ENCODE assay signal across 20 cellular contexts in the genomic region with DNA sequence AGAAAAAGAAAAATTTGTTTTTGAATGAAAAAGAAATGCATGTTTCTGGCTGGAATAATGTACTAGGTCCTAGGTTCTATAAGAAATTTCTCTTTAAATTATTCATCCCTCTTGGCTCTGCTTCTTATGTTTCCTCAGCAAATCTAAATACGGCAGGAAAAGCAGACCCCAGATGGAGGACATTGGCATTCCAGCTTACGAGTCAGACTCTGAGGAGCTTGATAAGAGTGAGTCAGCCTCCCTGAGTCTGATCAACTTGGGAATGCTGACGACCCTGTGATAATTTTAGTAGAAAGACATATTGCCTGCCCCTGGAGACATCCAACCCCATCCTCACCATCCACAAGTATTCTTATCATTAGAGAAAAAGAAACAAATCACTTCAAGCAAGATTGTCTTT.
DNase-seq lines count a peak whose midpoint lies in the region; ATAC-seq and TF ChIP-seq lines count a peak whose summit lies in the region.
"Had no signal": no experiment of that assay in that cellular context is flagged by ENCODE, and none has a peak within 500 bp of the region (broad histone marks: within the 10 kb centered on the region; RNA-seq: fewer than 3 reads in every experiment).

No MANE protein-coding gene starts in this region.

- 17% methylated on average over 3 of the region's 3 CpGs for WGBS in SK-N-SH (ENCODE audit: low lambda C conversion rate)
- WGBS in esophagus muscularis mucosa: 69% methylated on average over 3 of the region's 3 CpGs

- POLR2A ChIA-PET in SK-N-SH (lab: Yijun Ruan, JAX): no interaction called here

- H2AFZ ChIP-seq in SK-N-SH (ENCODE audit: low read depth) (peak overlapping the region; percentile 61), fibroblast of lung (ENCODE audit: low read length) (no peak overlapping the region), osteoblast (ENCODE audit: low read length) (no peak overlapping the region)

- H3K9ac ChIP-seq in SK-N-SH (no peak overlapping the region), fibroblast of lung (ENCODE audit: insufficient read depth, low read length) (no peak overlapping the region)

- H3K27ac Mint-ChIP-seq in activated naive CD8-positive, alpha-beta T cell treated with anti-CD3 and anti-CD28 coated beads for 36 hours: no peak overlapping the region
- H3K27ac Mint-ChIP-seq: activated CD4-positive, alpha-beta T cell treated with anti-CD3 and anti-CD28 coated beads, Interleukin-2, amount 10 ng/mL, durations not matched to agents 24 days and 14 days had no signal

- no peaks in the 10 kb centered on the region for H3K9me2 ChIP-seq in SK-N-SH

- CTCF ChIA-PET in SK-N-SH (lab: Yijun Ruan, JAX): no interaction called here

- intact Hi-C loops in esophagus muscularis mucosa (cut with DNase I): no loop called here

- DNase-seq in EH (ENCODE audit: low read depth): peak; percentile 76
- DNase-seq in SK-N-SH: no peak
- peak; percentile 24 to 88 for DNase-seq in fibroblast of lung (ENCODE audit: low read depth in 2 of 2)
- no peak for DNase-seq in osteoblast (ENCODE audit: insufficient read length, low spot score, missing footprints)
- DNase-seq in caudate nucleus (lab: John Stamatoyannopoulos, UW): no peak
- DNase-seq in activated naive CD8-positive, alpha-beta T cell treated with anti-CD3 and anti-CD28 coated beads for 36 hours: no peak
- no peak for DNase-seq in esophagus muscularis mucosa (ENCODE audit: extremely low spot score)
- DNase-seq: activated CD4-positive, alpha-beta T cell treated with anti-CD3 and anti-CD28 coated beads, Interleukin-2, amount 10 ng/mL, durations not matched to agents 24 days and 14 days; activated naive CD4-positive, alpha-beta T cell treated with Interleukin-2 at 50 U/mL for 16 hours; activated T-cell treated with anti-CD3 and anti-CD28 coated beads for 4 hours; COR-L47; esophagus squamous epithelium; GDM1; left colon; NCI-H2107; NCI-H526 treated with DMSO at 0.1 percent for 48 hours; right lobe of liver; stimulated activated CD4-positive, alpha-beta T cell treated with anti-CD3 and anti-CD28 coated beads, Interleukin-2, amount 100 ng/mL, for 24 hours had no signal

- no peak for ATAC-seq in GM19397 (IDR thresholded peaks at IDR 0.05; ENCODE audit: unreplicated experiment)
- ATAC-seq: left colon, right lobe of liver had no signal

- H3F3A ChIP-seq in SK-N-SH (replicated peaks; ENCODE audit: insufficient read depth): peaks cover 48% of the 10 kb centered on the region

- H3K27me3 Mint-ChIP-seq in activated naive CD8-positive, alpha-beta T cell treated with anti-CD3 and anti-CD28 coated beads for 36 hours: peaks cover 4% of the 10 kb centered on the region
- H3K27me3 Mint-ChIP-seq: activated CD4-positive, alpha-beta T cell treated with anti-CD3 and anti-CD28 coated beads, Interleukin-2, amount 10 ng/mL, durations not matched to agents 24 days and 14 days had no signal

- H3K36me3 Mint-ChIP-seq in activated naive CD8-positive, alpha-beta T cell treated with anti-CD3 and anti-CD28 coated beads for 36 hours: no peaks in the 10 kb centered on the region

- no peak for TF ChIP-seq RAD21 in SK-N-SH (IDR thresholded peaks at IDR 0.05; ENCODE audit: low read length)

- peaks cover 8 to 34% of the 10 kb centered on the region in 2 experiments for H3K4me1 ChIP-seq in SK-N-SH (ENCODE audit: control insufficient read depth in 1 of 2, insufficient read depth in 2 of 2, low read depth in 1 of 2, low read length in 1 of 2)
- H3K4me1 ChIP-seq in fibroblast of lung (ENCODE audit: control insufficient read depth, extremely low read depth, insufficient read depth, low read length): peaks cover 18% of the 10 kb centered on the region
- peaks cover 47% of the 10 kb centered on the region for H3K4me1 ChIP-seq in osteoblast (ENCODE audit: insufficient read depth, low read length)
- peaks cover 0 to 12% (median 3%) of the 10 kb centered on the region in 4 donors for H3K4me1 ChIP-seq in esophagus muscularis mucosa

- H3K4me3 ChIP-seq in SK-N-SH (ENCODE audit: low read depth in 2 of 2, low read length in 1 of 2) (no peak overlapping the region), fibroblast of lung (replicated peaks in 1 of 4; ENCODE audit: control extremely low read depth in 1 of 4, insufficient read depth in 1 of 4, low read depth in 3 of 4, low read length in 4 of 4) (no peak overlapping the region), osteoblast (ENCODE audit: insufficient read depth, low read length) (no peak overlapping the region), esophagus muscularis mucosa (no peak overlapping the region)
- H3K4me3 ChIP-seq: esophagus squamous epithelium, right lobe of liver, SK-N-MC had no signal

- H3K4me2 ChIP-seq in SK-N-SH (no peak overlapping the region), fibroblast of lung (ENCODE audit: extremely low read depth, insufficient read depth, low read length) (no peak overlapping the region), osteoblast (ENCODE audit: insufficient read depth, low read length) (peak overlapping the region; percentile 2)

- no peak for TF ChIP-seq POLR2A in esophagus muscularis mucosa (IDR thresholded peaks at IDR 0.05; ENCODE audit: low read depth)

- H3K9me3 ChIP-seq in SK-N-SH: no peaks in the 10 kb centered on the region
- H3K9me3 ChIP-seq in fibroblast of lung (ENCODE audit: control insufficient read depth, insufficient read depth, low read depth, low read length): no peaks in the 10 kb centered on the region
- no peaks in the 10 kb centered on the region for H3K9me3 ChIP-seq in osteoblast (ENCODE audit: low read depth, low read length)
- H3K9me3 ChIP-seq in esophagus muscularis mucosa: no peaks in the 10 kb centered on the region
- H3K9me3 ChIP-seq: esophagus squamous epithelium, right lobe of liver had no signal

- no peak overlapping the region for H3K4me3 Mint-ChIP-seq in activated naive CD8-positive, alpha-beta T cell treated with anti-CD3 and anti-CD28 coated beads for 36 hours
- H3K4me3 Mint-ChIP-seq: activated CD4-positive, alpha-beta T cell treated with anti-CD3 and anti-CD28 coated beads, Interleukin-2, amount 10 ng/mL, durations not matched to agents 24 days and 14 days had no signal

- H3K9me3 Mint-ChIP-seq in activated naive CD8-positive, alpha-beta T cell treated with anti-CD3 and anti-CD28 coated beads for 36 hours: no peaks in the 10 kb centered on the region
- H3K9me3 Mint-ChIP-seq: activated CD4-positive, alpha-beta T cell treated with anti-CD3 and anti-CD28 coated beads, Interleukin-2, amount 10 ng/mL, durations not matched to agents 24 days and 14 days had no signal

- H3K27me3 ChIP-seq in SK-N-SH (ENCODE audit: insufficient read depth) (no peaks in the 10 kb centered on the region), fibroblast of lung (ENCODE audit: control insufficient read depth, insufficient read depth, low read length) (no peaks in the 10 kb centered on the region), osteoblast (ENCODE audit: insufficient read depth, low read length) (no peaks in the 10 kb centered on the region), esophagus muscularis mucosa (no peaks in the 10 kb centered on the region)
- H3K27me3 ChIP-seq: esophagus squamous epithelium, right lobe of liver had no signal

- TF ChIP-seq EP300 in SK-N-SH (IDR thresholded peaks at IDR 0.05; ENCODE audit: borderline replicate concordance in 1 of 2, low read depth in 1 of 2, low read length in 1 of 2) (peak in 1 of 2 experiments; percentile 71; a peak in 2 of 4 replicates), esophagus muscularis mucosa (IDR thresholded peaks at IDR 0.05) (no peak)

- H3K36me3 ChIP-seq in SK-N-SH (replicated peaks in 1 of 2; ENCODE audit: control insufficient read depth in 1 of 2, insufficient read depth in 2 of 2, low read length in 1 of 2) (no peaks in the 10 kb centered on the region), fibroblast of lung (ENCODE audit: control insufficient read depth, insufficient read depth, low read length) (no peaks in the 10 kb centered on the region), osteoblast (ENCODE audit: insufficient read depth, low read length) (no peaks in the 10 kb centered on the region), esophagus muscularis mucosa (no peaks in the 10 kb centered on the region)
- H3K36me3 ChIP-seq: esophagus squamous epithelium, right lobe of liver had no signal

- peak overlapping the region in 1 of 2 experiments; percentile 16; a peak in 2 of 4 replicates for H3K27ac ChIP-seq in SK-N-SH (ENCODE audit: low read depth in 2 of 2, low read length in 1 of 2)
- H3K27ac ChIP-seq in fibroblast of lung (ENCODE audit: insufficient read depth, low read length): no peak overlapping the region
- H3K27ac ChIP-seq in osteoblast (ENCODE audit: low read depth, low read length): peak overlapping the region; percentile 27
- no peak overlapping the region for H3K27ac ChIP-seq in caudate nucleus (ENCODE audit: low read depth, low read length)
- no peak overlapping the region for H3K27ac ChIP-seq in esophagus muscularis mucosa (replicated peaks in 1 of 4)
- H3K27ac ChIP-seq: esophagus squamous epithelium, right lobe of liver, SK-N-MC had no signal

- peaks cover 9% of the 10 kb centered on the region for H3K4me1 Mint-ChIP-seq in activated naive CD8-positive, alpha-beta T cell treated with anti-CD3 and anti-CD28 coated beads for 36 hours
- H3K4me1 Mint-ChIP-seq: activated CD4-positive, alpha-beta T cell treated with anti-CD3 and anti-CD28 coated beads, Interleukin-2, amount 10 ng/mL, durations not matched to agents 24 days and 14 days had no signal

- H3K79me2 ChIP-seq in SK-N-SH (ENCODE audit: insufficient read depth) (no peaks in the 10 kb centered on the region), fibroblast of lung (ENCODE audit: control insufficient read depth, insufficient read depth, low read length) (no peaks in the 10 kb centered on the region), osteoblast (ENCODE audit: insufficient read depth, low read length) (no peaks in the 10 kb centered on the region)

- TF ChIP-seq CTCF in SK-N-SH (IDR thresholded peaks at IDR 0.05): no peak
- TF ChIP-seq CTCF in fibroblast of lung (conservative IDR thresholded peaks at IDR 0.05 in 1 of 2, IDR thresholded peaks at IDR 0.05 in 1 of 2; ENCODE audit: low read depth in 1 of 2, low read length in 2 of 2): no peak
- TF ChIP-seq CTCF in osteoblast (IDR thresholded peaks at IDR 0.05; ENCODE audit: extremely low read depth, low read depth, low read length): no peak
- no peak for TF ChIP-seq CTCF in esophagus muscularis mucosa (IDR thresholded peaks at IDR 0.05)

- H4K20me1 ChIP-seq in SK-N-SH (ENCODE audit: insufficient read depth) (no peaks in the 10 kb centered on the region), fibroblast of lung (ENCODE audit: control insufficient read depth, extremely low read depth, insufficient read depth, low read length) (no peaks in the 10 kb centered on the region), osteoblast (ENCODE audit: insufficient read depth, low read length) (no peaks in the 10 kb centered on the region)

TF ChIP-seq in SK-N-SH, 30 proteins besides CTCF, POLR2A, EP300 and RAD21 (continues in another document):
- no peak for TF ChIP-seq SMC3 (IDR thresholded peaks at IDR 0.05; ENCODE audit: low read depth, low read length)
- peak; percentile 66 for TF ChIP-seq TCF12 (IDR thresholded peaks at IDR 0.05)
- no peak for TF ChIP-seq GATA2 (CRISPR knock-in tag; IDR thresholded peaks at IDR 0.05)
- no peak for TF ChIP-seq TAF1 (IDR thresholded peaks at IDR 0.05; ENCODE audit: borderline replicate concordance, low read depth, low read length)
- TF ChIP-seq SIN3A (IDR thresholded peaks at IDR 0.05; ENCODE audit: borderline replicate concordance, low read depth, low read length): no peak
- TF ChIP-seq MXI1 (IDR thresholded peaks at IDR 0.05; ENCODE audit: low read depth, low read length): no peak

Comparison
In these comparisons a context has a peak if more than half of its experiments do, and no peak if none do; other contexts are left out.
1. DNase-seq: peak in EH (single experiment) and fibroblast of lung (2 of 2); none in SK-N-SH (single experiment), osteoblast (single experiment), caudate nucleus (0 of 61), activated naive CD8-positive, alpha-beta T cell treated with anti-CD3 and anti-CD28 coated beads for 36 hours (single experiment) and esophagus muscularis mucosa (single experiment).